In genomic region chr10:34157501-34157900, GRCh38 we compare ENCODE assay signal across 25 cellular contexts.
A peak's percentile ranks its signal among the peaks of the same experiment; 100 is the strongest.
DNase-seq lines count a peak whose midpoint lies in the region; ATAC-seq, FAIRE-seq and TF ChIP-seq lines count a peak whose summit lies in the region.
"Had no signal": no experiment of that assay in that cellular context is flagged by ENCODE, and none has a peak within 500 bp of the region (broad histone marks: within the 10 kb centered on the region; RNA-seq: fewer than 3 reads in every experiment).

No MANE protein-coding gene starts in this region.

- no peaks in the 10 kb centered on the region for H4K20me1 ChIP-seq in keratinocyte (ENCODE audit: control insufficient read depth, extremely low read depth, insufficient read depth, low read length)

- ATAC-seq in A549, result no peak
- ATAC-seq: activated T-cell treated with anti-CD3 and anti-CD28 coated beads, Interleukin-2, amount 50 U/mL, for 4 hours; lower lobe of right lung had no signal

- H3K4me2 ChIP-seq in A549 (peak overlapping the region; percentile 41), keratinocyte (ENCODE audit: control insufficient read depth, extremely low read depth, insufficient read depth, low read depth, low read length) (peak overlapping the region; percentile 87)

- POLR2A ChIA-PET in A549 (lab: Yijun Ruan, JAX), result no interaction called here

- 87% methylated on average over 1 of the region's 1 CpG for WGBS in A549 (ENCODE audit: missing lambda C conversion rate)

- FAIRE-seq in A549 (lab: Jason Lieb, UNC) (no peak), bronchial epithelial cell (lab: Jason Lieb, UNC) (no peak), keratinocyte (lab: Jason Lieb, UNC) (no peak), RCC 7860 (lab: Jason Lieb, UNC) (no peak)
- FAIRE-seq: D721Med, islet of Langerhans had no signal

- no peak overlapping the region for H3K27ac Mint-ChIP-seq in osteocyte (ENCODE audit: unreplicated experiment)
- H3K27ac Mint-ChIP-seq: T-helper 2 cell treated with Interferon-gamma antibody and Interleukin-4, amounts not matched to agents 5 μg/mL and 100 μg/mL, for 36 hours had no signal

- H3K79me2 ChIP-seq in keratinocyte (ENCODE audit: control insufficient read depth, insufficient read depth, low read length), result no peaks in the 10 kb centered on the region

- H3K9me1 ChIP-seq in keratinocyte (ENCODE audit: control insufficient read depth, extremely low read depth, insufficient read depth, low read length), result no peaks in the 10 kb centered on the region

- H3K36me3 ChIP-seq in bronchial epithelial cell (ENCODE audit: control insufficient read depth, insufficient read depth, low read length) (no peaks in the 10 kb centered on the region), keratinocyte (ENCODE audit: control insufficient read depth in 2 of 2, extremely low read depth in 1 of 2, insufficient read depth in 2 of 2, low read length in 2 of 2) (no peaks in the 10 kb centered on the region)
- H3K36me3 ChIP-seq: lower lobe of right lung had no signal

- no peak for TF ChIP-seq POLR2A in A549 (IDR thresholded peaks at IDR 0.05; ENCODE audit: low read length)

- H3K4me3 ChIP-seq in A549 (no peak overlapping the region), bronchial epithelial cell (ENCODE audit: low read depth, low read length) (no peak overlapping the region), keratinocyte (ENCODE audit: control insufficient read depth in 2 of 3, extremely low read depth in 1 of 3, insufficient read depth in 2 of 3, low read depth in 1 of 3, low read length in 3 of 3) (no peak overlapping the region)
- H3K4me3 ChIP-seq: lower lobe of right lung had no signal

- dilution Hi-C loops in keratinocyte (cut with MboI; ENCODE audit: extremely low pct_ligation_motif_present, low sequenced_read_pairs), result no loop called here

- no peak for TF ChIP-seq RAD21 in A549 (conservative IDR thresholded peaks at IDR 0.05 in 1 of 2, IDR thresholded peaks at IDR 0.05 in 1 of 2)

- peak overlapping the region; percentile 61 for H3K9ac ChIP-seq in keratinocyte (ENCODE audit: control insufficient read depth, extremely low read depth, insufficient read depth, low read length)

- no peak overlapping the region for H2AFZ ChIP-seq in keratinocyte (ENCODE audit: control insufficient read depth, low read length)

- H3K36me3 Mint-ChIP-seq in osteocyte (ENCODE audit: unreplicated experiment), result no peaks in the 10 kb centered on the region

- H3K27me3 ChIP-seq in bronchial epithelial cell (ENCODE audit: control insufficient read depth, insufficient read depth, low read length), result no peaks in the 10 kb centered on the region
- H3K27me3 ChIP-seq in keratinocyte (ENCODE audit: control insufficient read depth, extremely low read depth, insufficient read depth, low read length), result no peaks in the 10 kb centered on the region

- peaks cover 3% of the 10 kb centered on the region for H3K4me1 Mint-ChIP-seq in osteocyte (ENCODE audit: unreplicated experiment)

- TF ChIP-seq EP300 in A549 (IDR thresholded peaks at IDR 0.05), result no peak

- no peaks in the 10 kb centered on the region for H3K9me3 ChIP-seq in A549
- H3K9me3 ChIP-seq in keratinocyte (ENCODE audit: control insufficient read depth, low read depth, low read length), result no peaks in the 10 kb centered on the region
- H3K9me3 ChIP-seq: lower lobe of right lung had no signal

- no peak overlapping the region for H3K4me3 Mint-ChIP-seq in osteocyte (ENCODE audit: unreplicated experiment)
- H3K4me3 Mint-ChIP-seq: activated T-cell treated with anti-CD3 and anti-CD28 coated beads, Interleukin-2, amount 50 U/mL, for 4 hours; T-helper 2 cell treated with Interferon-gamma antibody and Interleukin-4, amounts not matched to agents 5 μg/mL and 100 μg/mL, for 36 hours had no signal

- CTCF ChIA-PET in A549 (lab: Yijun Ruan, JAX), result no interaction called here

- H3K27me3 Mint-ChIP-seq in osteocyte (ENCODE audit: unreplicated experiment), result no peaks in the 10 kb centered on the region

- H3K27ac ChIP-seq in A549, result 0 out of 6 replicates have a peak overlapping the region, but pooled peaks of 1 of the 2 experiments have one; percentile 14
- H3K27ac ChIP-seq in keratinocyte (ENCODE audit: control insufficient read depth, insufficient read depth, low read length), result peak overlapping the region; percentile 73
- H3K27ac ChIP-seq: lower lobe of right lung had no signal

- H3K9me3 Mint-ChIP-seq in osteocyte (ENCODE audit: unreplicated experiment), result no peaks in the 10 kb centered on the region
- H3K9me3 Mint-ChIP-seq: activated T-cell treated with anti-CD3 and anti-CD28 coated beads, Interleukin-2, amount 50 U/mL, for 4 hours; T-helper 2 cell treated with Interferon-gamma antibody and Interleukin-4, amounts not matched to agents 5 μg/mL and 100 μg/mL, for 36 hours had no signal

- TF ChIP-seq CTCF in A549 (IDR thresholded peaks at IDR 0.05) (no peak), bronchial epithelial cell (IDR thresholded peaks at IDR 0.05; ENCODE audit: insufficient read depth, low read length, severe bottlenecking) (no peak), keratinocyte (optimal IDR thresholded peaks at IDR 0.05 in 1 of 3, IDR thresholded peaks at IDR 0.05 in 1 of 3, conservative IDR thresholded peaks at IDR 0.05 in 1 of 3; ENCODE audit: extremely low read depth in 1 of 3, insufficient read depth in 2 of 3, low read length in 3 of 3) (no peak), osteocyte (IDR thresholded peaks at IDR 0.05) (no peak)

- DNase-seq in A549 (ENCODE audit: low read depth in 1 of 2, low spot score in 1 of 2) (no peak), HT1080 (ENCODE audit: low read depth) (peak; percentile 33), bronchial epithelial cell (ENCODE audit: low read depth) (peak; percentile 56), keratinocyte (ENCODE audit: low read depth, low spot score) (no peak), medulla oblongata (ENCODE audit: extremely low spot score) (no peak), RCC 7860 (ENCODE audit: low spot score) (no peak), osteocyte (ENCODE audit: extremely low spot score, unreplicated experiment) (no peak)
- DNase-seq in NK-92 treated with Interleukin-12 subunit alpha and Interleukin-12 subunit beta, amount 100 ng/mL, for 24 hours (lab: John Stamatoyannopoulos, UW), result no peak
- DNase-seq: activated CD8-positive, alpha-beta memory T cell treated with anti-CD3 and anti-CD28 coated beads for 24 hours; activated naive CD4-positive, alpha-beta T cell treated with Interleukin-2 at 50 U/mL for 16 hours; activated T-cell treated with anti-CD3 and anti-CD28 coated beads, Interleukin-2, amount 50 U/mL, for 4 hours; amygdala; C1 segment of cervical spinal cord; effector CD4-positive, alpha-beta T cell; foreskin melanocyte; hippocampal formation; Karpas-422; lower lobe of right lung; NCI-H1048; NCI-H2029; right cardiac atrium; stimulated activated CD8-positive, alpha-beta memory T cell treated with anti-CD3 and anti-CD28 coated beads, Interleukin-4, amount 100 ng/mL, for 48 hours had no signal

- H3K4me1 ChIP-seq in A549 (peaks cover 15% of the 10 kb centered on the region), keratinocyte (ENCODE audit: control insufficient read depth, extremely low read depth, insufficient read depth, low read length) (peaks cover 30% of the 10 kb centered on the region)
- H3K4me1 ChIP-seq: lower lobe of right lung had no signal

TF ChIP-seq in A549, 52 proteins besides CTCF, POLR2A, EP300 and RAD21:
- no peak for TF ChIP-seq FOSL2 (IDR thresholded peaks at IDR 0.05)
- peak; percentile 20; the same call in 1 of the 2 replicates for TF ChIP-seq FOSL2 (CRISPR knock-in tag; IDR thresholded peaks at IDR 0.05)
- no peak for TF ChIP-seq TP53 (CRISPR knock-in tag; IDR thresholded peaks at IDR 0.05)
TF ChIP-seq in A549: peak in this region for 1.

Comparison
In these comparisons a context has a peak if more than half of its experiments do, and no peak if none do; other contexts are left out.
1. DNase-seq: peak in HT1080 (single experiment) and bronchial epithelial cell (single experiment); none in A549 (0 of 2), keratinocyte (single experiment), medulla oblongata (single experiment), NK-92 treated with Interleukin-12 subunit alpha and Interleukin-12 subunit beta, amount 100 ng/mL, for 24 hours (single experiment), RCC 7860 (single experiment) and osteocyte (single experiment).